In genomic region chr10:58511765-58512469, GRCh38 we compare ENCODE assay signal across 8 cellular contexts. TPM values are rescaled to one million over a fixed set of nuclear protein-coding genes. Genes with fewer than 3 reads are reported as not detected.
DNase-seq lines count a peak whose midpoint lies in the region; ATAC-seq and FAIRE-seq lines count a peak whose summit lies in the region.

No MANE protein-coding gene starts in this region.

- no peak overlapping the region for H3K27ac Mint-ChIP-seq in activated naive CD8-positive, alpha-beta T cell

- no peaks in the 10 kb centered on the region for H3K9me3 Mint-ChIP-seq in activated naive CD8-positive, alpha-beta T cell (ENCODE audit: low read depth)

- H3K27me3 ChIP-seq in H7 (ENCODE audit: control insufficient read depth, insufficient read depth, low read length) (peaks cover 30% of the 10 kb centered on the region), iPS-15b (ENCODE audit: control insufficient read depth, insufficient read depth, low read length) (peaks cover 51% of the 10 kb centered on the region)

- peak; percentile 21 for DNase-seq in H7
- no peak for DNase-seq in RCC 7860 (ENCODE audit: low spot score)
- DNase-seq in SHP77 treated with DMSO at 0.1 percent for 48 hours (lab: John Stamatoyannopoulos, UW), result no peak
- DNase-seq in CD1c-positive myeloid dendritic cell (ENCODE audit: extremely low spot score), result no peak

- peak overlapping the region; percentile 91 for H3K4me3 Mint-ChIP-seq in activated naive CD8-positive, alpha-beta T cell

- H3K4me1 ChIP-seq in iPS-15b (ENCODE audit: control insufficient read depth, insufficient read depth, low read length), result no peaks in the 10 kb centered on the region

- ATAC-seq in GM19328 (IDR thresholded peaks at IDR 0.05; ENCODE audit: unreplicated experiment), result no peak

- H3K9me3 ChIP-seq in iPS-15b (ENCODE audit: control insufficient read depth, insufficient read depth, low read length), result no peaks in the 10 kb centered on the region

- FAIRE-seq in RCC 7860 (lab: Jason Lieb, UNC), result no peak

- H3K9ac ChIP-seq in iPS-15b (ENCODE audit: low read depth, low read length), result no peak overlapping the region

- H3K27me3 Mint-ChIP-seq in activated naive CD8-positive, alpha-beta T cell, result peaks cover 20% of the 10 kb centered on the region

- peaks cover 11% of the 10 kb centered on the region for H3K4me1 Mint-ChIP-seq in activated naive CD8-positive, alpha-beta T cell (ENCODE audit: low read depth)

- no peaks in the 10 kb centered on the region for H3K36me3 ChIP-seq in H7 (replicated peaks; ENCODE audit: control insufficient read depth, insufficient read depth, low read length)
- no peaks in the 10 kb centered on the region for H3K36me3 ChIP-seq in iPS-15b (ENCODE audit: control insufficient read depth, insufficient read depth, low read length)

- H3K4me3 ChIP-seq in H7 (ENCODE audit: insufficient read depth, low read depth, low read length), result peak overlapping the region; percentile 76; the same call in 1 of the 2 replicates
- peak overlapping the region; percentile 53 for H3K4me3 ChIP-seq in iPS-15b (ENCODE audit: low read depth, low read length)
- H3K4me3 ChIP-seq in skin epidermis, result peak overlapping the region in 6 of 7 experiments; percentile 13 to 72 (median 60)

- H3K36me3 Mint-ChIP-seq in activated naive CD8-positive, alpha-beta T cell, result peaks cover 2% of the 10 kb centered on the region

- peak overlapping the region in 14 of 21 experiments; percentile 4 to 92 (median 52) for H3K27ac ChIP-seq in skin epidermis

RNA-seq across cellular contexts. Expression of gene BICC1, which starts 0.8 kb away (rescaled TPM):
- total RNA-seq in H7 (2014; rRNA removed; shearing (Covaris generic)), result 0.33 and 0.38 TPM in 2 replicates
